ENCODE assay signal across 1 cellular context in the genomic region with DNA sequence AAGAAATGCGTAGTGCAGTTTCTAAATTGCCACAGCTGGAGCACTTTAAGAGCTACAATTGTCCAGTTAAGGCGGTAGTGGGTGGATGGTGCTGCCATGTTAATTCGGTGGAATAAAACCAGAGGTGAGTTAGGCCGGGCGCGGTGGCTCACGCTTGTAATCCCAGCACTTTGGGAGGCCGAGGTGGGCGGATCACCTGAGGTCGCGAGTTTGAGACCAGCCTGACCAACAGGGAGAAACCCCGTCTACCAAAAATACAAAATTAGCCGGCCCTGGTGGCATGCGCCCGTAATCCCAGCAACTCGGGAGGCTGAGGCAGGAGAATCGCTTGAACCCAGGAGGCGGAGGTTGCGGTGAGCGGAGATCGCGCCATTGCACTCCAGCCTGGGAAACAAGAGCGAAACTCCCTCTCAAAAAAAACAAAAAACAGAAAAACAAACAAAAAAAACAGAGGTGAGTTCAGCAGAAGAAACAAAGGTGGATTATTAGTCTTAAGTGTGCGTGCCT.
TF ChIP-seq lines count a peak whose summit lies in the region.

No MANE protein-coding gene starts in this region.

TF ChIP-seq in GM12878, 131 proteins besides CTCF, POLR2A, EP300 and RAD21:
- TF ChIP-seq HDGF (IDR thresholded peaks at IDR 0.05) (0 out of 2 replicates have a peak, but pooled peaks have one; percentile 51), MLLT1 (IDR thresholded peaks at IDR 0.05) (peak; percentile 99)
- TF ChIP-seq, protein P1, sequence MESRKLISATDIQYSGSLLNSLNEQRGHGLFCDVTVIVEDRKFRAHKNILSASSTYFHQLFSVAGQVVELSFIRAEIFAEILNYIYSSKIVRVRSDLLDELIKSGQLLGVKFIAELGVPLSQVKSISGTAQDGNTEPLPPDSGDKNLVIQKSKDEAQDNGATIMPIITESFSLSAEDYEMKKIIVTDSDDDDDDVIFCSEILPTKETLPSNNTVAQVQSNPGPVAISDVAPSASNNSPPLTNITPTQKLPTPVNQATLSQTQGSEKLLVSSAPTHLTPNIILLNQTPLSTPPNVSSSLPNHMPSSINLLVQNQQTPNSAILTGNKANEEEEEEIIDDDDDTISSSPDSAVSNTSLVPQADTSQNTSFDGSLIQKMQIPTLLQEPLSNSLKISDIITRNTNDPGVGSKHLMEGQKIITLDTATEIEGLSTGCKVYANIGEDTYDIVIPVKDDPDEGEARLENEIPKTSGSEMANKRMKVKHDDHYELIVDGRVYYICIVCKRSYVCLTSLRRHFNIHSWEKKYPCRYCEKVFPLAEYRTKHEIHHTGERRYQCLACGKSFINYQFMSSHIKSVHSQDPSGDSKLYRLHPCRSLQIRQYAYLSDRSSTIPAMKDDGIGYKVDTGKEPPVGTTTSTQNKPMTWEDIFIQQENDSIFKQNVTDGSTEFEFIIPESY (IDR thresholded peaks at IDR 0.05) = peak; percentile 92
